1 cellular context compared by ENCODE assay signal in the genomic region with DNA sequence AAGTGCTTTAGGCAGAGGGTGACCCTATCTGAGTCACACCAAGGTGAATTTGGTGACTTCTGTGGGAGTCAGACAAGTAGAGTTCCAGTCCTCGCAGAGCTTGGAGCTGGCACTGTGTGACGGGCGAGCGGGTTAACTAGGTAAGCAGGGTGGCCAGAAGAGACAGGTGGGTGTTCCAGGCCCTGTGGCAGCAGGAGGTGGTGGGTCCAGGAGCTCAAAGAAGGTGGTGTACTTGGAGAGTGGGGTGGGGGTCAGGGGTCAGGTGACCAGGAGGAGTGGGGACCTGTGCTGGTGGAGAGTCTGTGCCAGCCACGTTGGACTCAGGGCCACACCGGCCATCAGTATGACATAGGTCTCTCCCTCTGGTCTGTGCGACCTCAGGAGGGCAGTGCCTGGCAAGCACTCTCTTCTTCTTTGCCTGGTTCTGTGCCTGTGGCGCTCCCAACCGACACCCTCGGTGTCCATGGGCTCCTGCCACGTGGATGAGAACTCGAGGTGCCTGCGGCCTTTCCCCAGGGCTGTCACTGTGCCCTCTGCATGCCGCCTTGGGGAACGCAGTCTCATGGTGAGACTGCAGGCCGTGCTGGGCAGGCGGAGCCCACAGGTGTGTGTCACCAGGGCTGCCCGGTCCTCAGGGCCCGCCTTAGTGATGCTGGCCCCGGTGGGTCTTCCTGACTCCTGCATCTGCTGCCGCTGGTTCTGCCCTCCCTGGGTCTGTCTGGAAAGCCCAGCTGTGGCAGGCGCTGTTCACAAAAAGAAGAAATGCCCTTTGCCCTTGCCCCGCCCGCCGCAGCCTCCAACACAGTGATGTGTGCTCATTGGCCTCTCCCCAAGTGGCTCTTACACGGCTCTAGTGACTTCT.
TF ChIP-seq lines count a peak whose summit lies in the region.

No MANE protein-coding gene starts in this region.

TF ChIP-seq in H1, 55 proteins besides CTCF, POLR2A, EP300 and RAD21:
- no peak for TF ChIP-seq SIRT6 (IDR thresholded peaks at IDR 0.05; ENCODE audit: low read length)
- TF ChIP-seq NRF1 (IDR thresholded peaks at IDR 0.05; ENCODE audit: low read depth, low read length): no peak
- TF ChIP-seq, protein P1, sequence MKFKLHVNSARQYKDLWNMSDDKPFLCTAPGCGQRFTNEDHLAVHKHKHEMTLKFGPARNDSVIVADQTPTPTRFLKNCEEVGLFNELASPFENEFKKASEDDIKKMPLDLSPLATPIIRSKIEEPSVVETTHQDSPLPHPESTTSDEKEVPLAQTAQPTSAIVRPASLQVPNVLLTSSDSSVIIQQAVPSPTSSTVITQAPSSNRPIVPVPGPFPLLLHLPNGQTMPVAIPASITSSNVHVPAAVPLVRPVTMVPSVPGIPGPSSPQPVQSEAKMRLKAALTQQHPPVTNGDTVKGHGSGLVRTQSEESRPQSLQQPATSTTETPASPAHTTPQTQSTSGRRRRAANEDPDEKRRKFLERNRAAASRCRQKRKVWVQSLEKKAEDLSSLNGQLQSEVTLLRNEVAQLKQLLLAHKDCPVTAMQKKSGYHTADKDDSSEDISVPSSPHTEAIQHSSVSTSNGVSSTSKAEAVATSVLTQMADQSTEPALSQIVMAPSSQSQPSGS (IDR thresholded peaks at IDR 0.05; ENCODE audit: low read length): no peak
- no peak for TF ChIP-seq BCL11A (IDR thresholded peaks at IDR 0.05; ENCODE audit: low read depth in 2 of 2, low read length in 2 of 2)
- no peak for TF ChIP-seq JUN (IDR thresholded peaks at IDR 0.05; ENCODE audit: low read depth, low read length)
- TF ChIP-seq NANOG (IDR thresholded peaks at IDR 0.05; ENCODE audit: insufficient read depth, low read depth, low read length, poor library complexity, severe bottlenecking): no peak
- no peak for TF ChIP-seq SRF (IDR thresholded peaks at IDR 0.05; ENCODE audit: low read depth, low read length)
- no peak for TF ChIP-seq CBX8 (IDR thresholded peaks at IDR 0.05; ENCODE audit: borderline replicate concordance, low read depth, low read length)
- no peak for TF ChIP-seq POLR2AphosphoS5 (IDR thresholded peaks at IDR 0.05; ENCODE audit: low read depth, low read length)
- no peak for TF ChIP-seq BRCA1 (IDR thresholded peaks at IDR 0.05; ENCODE audit: low read depth, low read length)
- TF ChIP-seq SUZ12 (IDR thresholded peaks at IDR 0.05; ENCODE audit: low read length): no peak
- no peak for TF ChIP-seq E2F6 (IDR thresholded peaks at IDR 0.05)
- TF ChIP-seq SP2 (IDR thresholded peaks at IDR 0.05; ENCODE audit: low read length): no peak
- TF ChIP-seq GTF2F1 (IDR thresholded peaks at IDR 0.05; ENCODE audit: borderline replicate concordance, low read depth, low read length): no peak
- TF ChIP-seq TAF1 (IDR thresholded peaks at IDR 0.05; ENCODE audit: low read depth, low read length): no peak
- no peak for TF ChIP-seq CHD1 (IDR thresholded peaks at IDR 0.05; ENCODE audit: low read depth, low read length)
- no peak for TF ChIP-seq JUND (IDR thresholded peaks at IDR 0.05; ENCODE audit: low read length)
- no peak for TF ChIP-seq CTBP2 (IDR thresholded peaks at IDR 0.05; ENCODE audit: borderline replicate concordance, insufficient read depth, insufficient read length, low read length)
- no peak for TF ChIP-seq TAF7 (optimal IDR thresholded peaks at IDR 0.05; ENCODE audit: borderline replicate concordance, low read depth, low read length)
- TF ChIP-seq ASH2L (IDR thresholded peaks at IDR 0.05; ENCODE audit: low read length): no peak
